In the genomic region with DNA sequence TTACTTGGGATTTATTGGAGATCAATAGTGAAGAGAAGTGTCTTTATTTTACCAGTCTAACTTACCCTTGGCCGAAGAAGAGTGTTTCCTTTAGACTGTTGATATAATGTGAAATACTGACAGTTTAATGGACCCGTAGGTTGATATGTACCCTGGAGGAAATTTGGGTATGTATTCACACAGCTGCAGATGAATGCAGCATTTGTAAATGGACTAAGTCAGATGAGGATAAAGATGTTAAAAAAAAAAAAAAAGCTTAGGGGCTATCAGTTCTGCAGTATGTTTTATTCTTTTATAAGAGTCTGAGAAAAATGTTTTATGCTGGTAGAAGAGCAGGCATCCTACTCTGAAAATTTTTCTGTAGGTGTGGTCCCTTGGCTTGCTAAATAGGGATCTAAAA, we compare ENCODE assay signal across 20 cellular contexts. TPM values are rescaled to one million over a fixed set of nuclear protein-coding genes. Genes with fewer than 3 reads are reported as not detected.
DNase-seq lines count a peak whose midpoint lies in the region; TF ChIP-seq lines count a peak whose summit lies in the region.
"Had no signal": no experiment of that assay in that cellular context is flagged by ENCODE, and none has a peak within 500 bp of the region (broad histone marks: within the 10 kb centered on the region; RNA-seq: fewer than 3 reads in every experiment).

No MANE protein-coding gene starts in this region.

- BruUV-seq in MCF 10A (replicated peaks; lab: Mats Ljungman, UMichigan), result no TSS peak

- intact Hi-C loops in MCF 10A (cut with micrococcal nuclease), result loop anchor here (2.0 kb wide), 1 partner anchor 93 kb away; no protein-coding TSS in a partner anchor
- intact Hi-C loops in breast epithelium (cut with DNase I; ENCODE audit: low total_unique reads), result no loop called here
- intact Hi-C loops in vagina (cut with DNase I), result no loop called here

- TF ChIP-seq CTCF in MCF 10A (IDR thresholded peaks at IDR 0.05; ENCODE audit: unreplicated experiment) (no peak), breast epithelium (IDR thresholded peaks at IDR 0.05) (no peak), VCaP (conservative IDR thresholded peaks at IDR 0.05) (no peak), hepatocyte (IDR thresholded peaks at IDR 0.05; ENCODE audit: poor library complexity) (no peak), vagina (IDR thresholded peaks at IDR 0.05) (no peak)

- no peak overlapping the region for H3K27ac ChIP-seq in breast epithelium
- H3K27ac ChIP-seq in VCaP, result peak overlapping the region; percentile 97
- H3K27ac ChIP-seq in hepatocyte, result no peak overlapping the region
- H3K27ac ChIP-seq in vagina, result peak overlapping the region; percentile 87
- H3K27ac ChIP-seq: right lobe of liver had no signal

- no peak for TF ChIP-seq POLR2A in breast epithelium (IDR thresholded peaks at IDR 0.05)
- no peak for TF ChIP-seq POLR2A in vagina (IDR thresholded peaks at IDR 0.05)

- peaks cover 0 to 2% of the 10 kb centered on the region in 2 donors for H3K4me1 ChIP-seq in breast epithelium
- peaks cover 20% of the 10 kb centered on the region for H3K4me1 ChIP-seq in hepatocyte (ENCODE audit: insufficient read depth)
- H3K4me1 ChIP-seq in vagina, result peaks cover 29% of the 10 kb centered on the region

- peak overlapping the region; percentile 63 for H3K27ac Mint-ChIP-seq in MCF 10A (ENCODE audit: low read depth, unreplicated experiment)
- H3K27ac Mint-ChIP-seq: activated CD4-positive, alpha-beta T cell treated with anti-CD3 and anti-CD28 coated beads, Interleukin-2, amount 10 ng/mL, durations not matched to agents 7 days and 5 days; CD8-positive, alpha-beta T cell had no signal

- H3K4me3 Mint-ChIP-seq in MCF 10A (ENCODE audit: unreplicated experiment), result no peak overlapping the region
- H3K4me3 Mint-ChIP-seq: activated CD4-positive, alpha-beta T cell treated with anti-CD3 and anti-CD28 coated beads, Interleukin-2, amount 10 ng/mL, durations not matched to agents 7 days and 5 days; CD8-positive, alpha-beta T cell had no signal

- H3K36me3 ChIP-seq in breast epithelium (no peaks in the 10 kb centered on the region), hepatocyte (replicated peaks; ENCODE audit: insufficient read depth, low read depth) (no peaks in the 10 kb centered on the region), vagina (no peaks in the 10 kb centered on the region)

- H3K9me2 ChIP-seq in hepatocyte (replicated peaks; ENCODE audit: insufficient read depth), result no peaks in the 10 kb centered on the region

- H3K9me3 Mint-ChIP-seq in MCF 10A (ENCODE audit: unreplicated experiment), result no peaks in the 10 kb centered on the region
- H3K9me3 Mint-ChIP-seq: activated CD4-positive, alpha-beta T cell treated with anti-CD3 and anti-CD28 coated beads, Interleukin-2, amount 10 ng/mL, durations not matched to agents 7 days and 5 days; CD8-positive, alpha-beta T cell had no signal

- H3K4me2 ChIP-seq in hepatocyte, result peak overlapping the region; percentile 78

- H3K36me3 Mint-ChIP-seq in MCF 10A (ENCODE audit: insufficient read depth, unreplicated experiment), result peaks cover 39% of the 10 kb centered on the region

- H3K4me3 ChIP-seq in breast epithelium, result no peak overlapping the region
- no peak overlapping the region for H3K4me3 ChIP-seq in hepatocyte
- no peak overlapping the region for H3K4me3 ChIP-seq in vagina
- H3K4me3 ChIP-seq: mucosa of descending colon, right lobe of liver had no signal

- POLR2A ChIA-PET in MCF 10A (lab: Yijun Ruan, JAX), result interaction anchor here (0.6 to 1.0 kb wide), 4 partner anchors 9 to 169 kb away, joined by 3 to 4 read pairs (median 3); no protein-coding TSS in a partner anchor

- no peaks in the 10 kb centered on the region for H3K27me3 Mint-ChIP-seq in MCF 10A (ENCODE audit: insufficient read depth, unreplicated experiment)
- H3K27me3 Mint-ChIP-seq: activated CD4-positive, alpha-beta T cell treated with anti-CD3 and anti-CD28 coated beads, Interleukin-2, amount 10 ng/mL, durations not matched to agents 7 days and 5 days had no signal

- no peaks in the 10 kb centered on the region for H3K9me3 ChIP-seq in breast epithelium
- H3K9me3 ChIP-seq in hepatocyte (ENCODE audit: low read depth), result no peaks in the 10 kb centered on the region
- H3K9me3 ChIP-seq in vagina, result no peaks in the 10 kb centered on the region
- H3K9me3 ChIP-seq: gastroesophageal sphincter, mucosa of descending colon, right lobe of liver had no signal

- CTCF ChIA-PET in MCF 10A (lab: Yijun Ruan, JAX), result interaction anchor here (0.7 to 0.9 kb wide), 3 partner anchors 11 to 74 kb away, joined by 3 to 5 read pairs (median 3); no protein-coding TSS in a partner anchor

- DNase-seq in MCF 10A (ENCODE audit: unreplicated experiment) (no peak), breast epithelium (ENCODE audit: low spot score in 2 of 2) (no peak), hepatocyte (ENCODE audit: low spot score) (no peak), vagina (ENCODE audit: extremely low spot score in 2 of 2) (no peak), HuH-7.5 (ENCODE audit: low spot score) (no peak), iPS-NIHi7 (ENCODE audit: extremely low spot score) (no peak), NCI-H82 treated with DMSO at 0.1 percent for 48 hours (lab: John Stamatoyannopoulos, UW; ENCODE audit: unreplicated experiment) (no peak)
- DNase-seq: activated CD4-positive, alpha-beta T cell treated with anti-CD3 and anti-CD28 coated beads, Interleukin-2, amount 10 ng/mL, durations not matched to agents 7 days and 5 days; activated CD8-positive, alpha-beta memory T cell treated with anti-CD3 and anti-CD28 coated beads, Interleukin-2, amount 50 U/mL, for 48 hours; anterior cingulate cortex; CD8-positive, alpha-beta T cell; HCEC 1CT; mucosa of descending colon; MV-4-11; nucleus accumbens; right lobe of liver; stimulated activated naive CD8-positive, alpha-beta T cell treated with anti-CD3 and anti-CD28 coated beads, Interleukin-15, Interleukin-2, amounts not matched to agents 100 U/mL and 50 U/mL, for 24 hours; trophoblast cell had no signal

- no peak overlapping the region for H2AFZ ChIP-seq in hepatocyte

- peaks cover 62% of the 10 kb centered on the region for H3K79me2 ChIP-seq in hepatocyte

- no peaks in the 10 kb centered on the region for H3K27me3 ChIP-seq in breast epithelium
- no peaks in the 10 kb centered on the region for H3K27me3 ChIP-seq in hepatocyte
- H3K27me3 ChIP-seq in vagina, result no peaks in the 10 kb centered on the region
- H3K27me3 ChIP-seq: gastroesophageal sphincter, right lobe of liver had no signal

- WGBS in hepatocyte (ENCODE audit: low lambda C conversion rate, missing lambda C conversion rate), result 58% methylated on average over 2 of the region's 2 CpGs

- peaks cover 20% of the 10 kb centered on the region for H3K4me1 Mint-ChIP-seq in MCF 10A (ENCODE audit: insufficient read depth, unreplicated experiment)

- H4K20me1 ChIP-seq in hepatocyte (ENCODE audit: insufficient read depth, poor library complexity, severe bottlenecking), result no peaks in the 10 kb centered on the region

RNA-seq across cellular contexts. Expression of gene REXO2, which starts 2.7 kb away (rescaled TPM):
- total RNA-seq in MCF 10A (2022), result 125 and 126 TPM in 2 replicates
- total RNA-seq in breast epithelium, result 100 to 1,000 TPM; 108 to 127 (median 123) TPM
- 84.4 and 124 TPM in 2 replicates for total RNA-seq in hepatocyte
- polyA plus RNA-seq in hepatocyte, result 160 and 187 TPM in 2 replicates
- 146 TPM for total RNA-seq in vagina

RNA-seq across cellular contexts. Expression of gene RBM7, which starts 41.5 kb away (rescaled TPM):
- total RNA-seq in MCF 10A (2022), result 42.7 and 46.4 TPM in 2 replicates
- 10 to 100 TPM; 14.7 to 29.7 (median 25.2) TPM for total RNA-seq in breast epithelium
- total RNA-seq in hepatocyte, result 49.2 and 53.8 TPM in 2 replicates
- polyA plus RNA-seq in hepatocyte, result 36.2 and 38.2 TPM in 2 replicates
- total RNA-seq in vagina, result 24.8 TPM

RNA-seq across cellular contexts. Expression of gene C11orf71, which starts 41.6 kb away (rescaled TPM):
- 3.9 and 5.6 TPM in 2 replicates for total RNA-seq in MCF 10A (2022)
- 10 to 100 TPM in 2 of 3 donors, 1 to 10 TPM in 1; 7.9 to 13.2 (median 10.2) TPM for total RNA-seq in breast epithelium
- 8.1 and 9.4 TPM in 2 replicates for total RNA-seq in hepatocyte
- 6.4 and 10.2 TPM in 2 replicates for polyA plus RNA-seq in hepatocyte
- 2.7 TPM for total RNA-seq in vagina

Comparison
In these comparisons a context has a peak if more than half of its experiments do, and no peak if none do; other contexts are left out.
1. H3K27ac ChIP-seq: peak in VCaP (single experiment) and vagina (single experiment); none in breast epithelium (0 of 2) and hepatocyte (single experiment).